Comparison of ENCODE assay signal across 18 cellular contexts in the genomic region with DNA sequence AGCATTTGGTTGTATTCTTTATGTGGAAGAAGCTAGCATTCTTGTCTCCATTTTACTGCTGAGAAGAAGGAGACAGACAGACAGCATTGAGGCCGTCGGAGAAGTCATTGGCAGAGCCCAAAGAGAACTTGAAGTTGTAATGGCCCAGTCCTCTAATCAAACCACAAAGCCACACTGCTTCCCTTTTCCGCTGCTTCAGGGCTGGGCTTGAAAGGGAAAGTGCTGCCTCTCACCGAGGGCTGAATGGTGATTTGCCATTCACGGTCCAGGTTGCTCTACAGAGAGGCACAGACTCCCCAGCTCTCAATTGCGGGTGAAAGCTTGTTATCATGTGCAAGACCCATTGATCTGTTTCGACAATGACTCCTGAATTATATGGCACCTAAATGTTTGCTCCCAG. TPM values are rescaled to one million over a fixed set of nuclear protein-coding genes. Genes with fewer than 3 reads are reported as not detected.
A peak's percentile ranks its signal among the peaks of the same experiment; 100 is the strongest.
DNase-seq lines count a peak whose midpoint lies in the region; ATAC-seq and TF ChIP-seq lines count a peak whose summit lies in the region.
"Had no signal": no experiment of that assay in that cellular context is flagged by ENCODE, and none has a peak within 500 bp of the region (broad histone marks: within the 10 kb centered on the region; RNA-seq: fewer than 3 reads in every experiment).

No MANE protein-coding gene starts in this region.

- no peaks in the 10 kb centered on the region for H3K9me2 ChIP-seq in Loucy (replicated peaks; ENCODE audit: low read depth, low read length)

- no peaks in the 10 kb centered on the region for H3K9me3 ChIP-seq in Loucy (ENCODE audit: insufficient read depth, low read depth, low read length)
- no peaks in the 10 kb centered on the region for H3K9me3 ChIP-seq in osteoblast (ENCODE audit: low read depth, low read length)
- H3K9me3 ChIP-seq: right atrium auricular region had no signal

- H3K27me3 ChIP-seq in Loucy (ENCODE audit: insufficient read depth, low read length, poor library complexity, severe bottlenecking): no peaks in the 10 kb centered on the region
- H3K27me3 ChIP-seq in osteoblast (ENCODE audit: insufficient read depth, low read length): peaks cover 3% of the 10 kb centered on the region
- H3K27me3 ChIP-seq: right atrium auricular region had no signal

- H3F3A ChIP-seq in Loucy (ENCODE audit: low read depth): no peaks in the 10 kb centered on the region

- H4K20me1 ChIP-seq in Loucy (ENCODE audit: insufficient read depth, low read length, poor library complexity, severe bottlenecking): no peaks in the 10 kb centered on the region
- H4K20me1 ChIP-seq in osteoblast (ENCODE audit: insufficient read depth, low read length): no peaks in the 10 kb centered on the region

- peak; percentile 52 for ATAC-seq in GM18867 (IDR thresholded peaks at IDR 0.05; ENCODE audit: unreplicated experiment)
- ATAC-seq in HG03521 (IDR thresholded peaks at IDR 0.05; ENCODE audit: unreplicated experiment): no peak
- no peak for ATAC-seq in GM19452 (IDR thresholded peaks at IDR 0.05; ENCODE audit: unreplicated experiment)
- ATAC-seq: activated naive CD4-positive, alpha-beta T cell treated with anti-CD3 and anti-CD28 coated beads, Interleukin-2, amount 50 U/mL, for 72 hours had no signal

- H3K79me2 ChIP-seq in Loucy (ENCODE audit: insufficient read depth, low read length): no peaks in the 10 kb centered on the region
- no peaks in the 10 kb centered on the region for H3K79me2 ChIP-seq in osteoblast (ENCODE audit: insufficient read depth, low read length)

- H3K9ac ChIP-seq in Loucy (ENCODE audit: low read depth, low read length, poor library complexity, severe bottlenecking): no peak overlapping the region

- H3K4me1 ChIP-seq in Loucy (ENCODE audit: insufficient read depth, low read length, poor library complexity, severe bottlenecking): peaks cover 10% of the 10 kb centered on the region
- no peaks in the 10 kb centered on the region for H3K4me1 ChIP-seq in osteoblast (ENCODE audit: insufficient read depth, low read length)
- H3K4me1 ChIP-seq: right atrium auricular region had no signal

- no peaks in the 10 kb centered on the region for H3K36me3 ChIP-seq in Loucy (ENCODE audit: insufficient read depth, low read length)
- H3K36me3 ChIP-seq in osteoblast (ENCODE audit: insufficient read depth, low read length): no peaks in the 10 kb centered on the region
- H3K36me3 ChIP-seq: right atrium auricular region had no signal

- peak overlapping the region; percentile 49 for H3K4me3 ChIP-seq in Loucy (ENCODE audit: low read length, poor library complexity, severe bottlenecking)
- no peak overlapping the region for H3K4me3 ChIP-seq in osteoblast (ENCODE audit: insufficient read depth, low read length)
- H3K4me3 ChIP-seq: lung, right atrium auricular region had no signal

- DNase-seq in SKM-1 treated with dmso at 0.1 percent for 144 hours (lab: John Stamatoyannopoulos, UW; ENCODE audit: unreplicated experiment) (peak; percentile 55), osteoblast (ENCODE audit: insufficient read length, low spot score, missing footprints) (no peak), posterior cingulate gyrus (no peak), EL (no peak)
- DNase-seq: activated B cell treated with CpG ODN at 0.5 μM for 24 hours; effector CD8-positive, alpha-beta T cell; Karpas-422; NCI-H2081; NCI-H774; stimulated activated CD4-positive, alpha-beta T cell treated with anti-CD3 and anti-CD28 coated beads, Interleukin-1b, Interleukin-23, amount 100 ng/mL, for 48 hours had no signal

- intact Hi-C loops in posterior cingulate gyrus (cut with DNase I): no loop called here

- H3K27ac ChIP-seq in osteoblast (ENCODE audit: low read depth, low read length): no peak overlapping the region
- H3K27ac ChIP-seq: right atrium auricular region had no signal

- TF ChIP-seq CTCF in Loucy (conservative IDR thresholded peaks at IDR 0.05; ENCODE audit: low read length) (no peak), osteoblast (IDR thresholded peaks at IDR 0.05; ENCODE audit: extremely low read depth, low read depth, low read length) (no peak)

- H3K4me2 ChIP-seq in Loucy (ENCODE audit: low read depth, low read length, poor library complexity, severe bottlenecking): peak overlapping the region; percentile 53
- peak overlapping the region; percentile 13 for H3K4me2 ChIP-seq in osteoblast (ENCODE audit: insufficient read depth, low read length)

- H2AFZ ChIP-seq in Loucy (ENCODE audit: low read length) (no peak overlapping the region), osteoblast (ENCODE audit: low read length) (no peak overlapping the region)

RNA-seq across cellular contexts. Expression of a gene that starts 25.6 kb away (rescaled TPM):
- under 0.01 TPM in 1 of 2 replicates, not detected in the other for total RNA-seq in osteoblast
- total RNA-seq: activated B cell treated with CpG ODN at 0.5 μM for 24 hours; activated naive CD4-positive, alpha-beta T cell treated with anti-CD3 and anti-CD28 coated beads, Interleukin-2, amount 50 U/mL, for 72 hours; right atrium auricular region; SK-MEL-5 had no signal
